Comparison of ENCODE assay signal across 1 cellular context in the genomic region with DNA sequence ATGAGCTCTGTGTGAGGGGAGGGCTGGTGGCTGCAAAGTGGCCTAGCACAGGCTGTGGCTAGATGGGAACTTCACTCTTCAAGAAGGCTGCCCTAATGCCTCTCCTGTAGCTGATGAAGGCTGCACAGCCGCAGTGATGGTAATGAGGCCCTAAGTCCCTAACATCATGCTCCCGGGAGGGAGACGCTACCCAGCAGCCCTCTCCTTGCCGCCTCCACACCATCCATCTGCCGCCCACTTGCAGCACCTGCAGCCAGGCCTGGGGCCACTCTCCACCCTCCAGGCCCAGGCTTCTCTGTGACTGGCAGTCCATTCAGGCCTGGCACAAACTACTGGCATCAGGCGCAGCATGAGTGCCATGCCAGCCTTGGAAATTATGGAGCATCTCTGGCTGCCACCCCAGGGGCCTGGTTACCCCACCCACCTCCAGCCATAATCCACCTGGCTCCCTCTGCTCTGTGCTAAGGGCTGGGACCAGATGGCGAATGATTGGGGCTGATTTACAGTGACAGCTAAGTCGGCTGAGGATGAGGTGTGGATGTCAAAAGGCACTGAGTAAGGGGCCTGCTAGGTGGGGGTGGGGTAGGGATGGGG.
TF ChIP-seq lines count a peak whose summit lies in the region.

No MANE protein-coding gene starts in this region.

TF ChIP-seq in H1, 55 proteins besides CTCF, POLR2A, EP300 and RAD21 (continued from another document):
- TF ChIP-seq CHD7 (IDR thresholded peaks at IDR 0.05; ENCODE audit: insufficient replicate concordance, low read length) (no peak), YY1 (IDR thresholded peaks at IDR 0.05; ENCODE audit: low read depth, low read length) (no peak), SIN3A (conservative IDR thresholded peaks at IDR 0.05 in 1 of 2, IDR thresholded peaks at IDR 0.05 in 1 of 2; ENCODE audit: low read depth in 1 of 2, low read length in 2 of 2) (no peak), FOSL1 (IDR thresholded peaks at IDR 0.05; ENCODE audit: insufficient read depth, low read depth, low read length) (no peak), BACH1 (IDR thresholded peaks at IDR 0.05; ENCODE audit: low read length) (no peak), SP1 (IDR thresholded peaks at IDR 0.05; ENCODE audit: low read depth, low read length) (no peak), TCF12 (IDR thresholded peaks at IDR 0.05; ENCODE audit: low read depth, low read length) (no peak), BCL11A (IDR thresholded peaks at IDR 0.05; ENCODE audit: low read depth in 2 of 2, low read length in 2 of 2) (no peak)
